9 cellular contexts compared by ENCODE assay signal in genomic region chr17:8436169-8436932, GRCh38. TPM values are rescaled to one million over a fixed set of nuclear protein-coding genes. Genes with fewer than 3 reads are reported as not detected.
A peak's percentile ranks its signal among the peaks of the same experiment; 100 is the strongest.
DNase-seq lines count a peak whose midpoint lies in the region; ATAC-seq and TF ChIP-seq lines count a peak whose summit lies in the region.
"Had no signal": no experiment of that assay in that cellular context is flagged by ENCODE, and none has a peak within 500 bp of the region (broad histone marks: within the 10 kb centered on the region; RNA-seq: fewer than 3 reads in every experiment).

No MANE protein-coding gene starts in this region.

- peak overlapping the region; percentile 94 for H3K4me3 Mint-ChIP-seq in activated naive CD8-positive, alpha-beta T cell treated with anti-CD3 and anti-CD28 coated beads, Interleukin-2, amount 10 ng/mL, durations not matched to agents 7 days and 5 days

- H3K9me3 Mint-ChIP-seq in activated naive CD8-positive, alpha-beta T cell treated with anti-CD3 and anti-CD28 coated beads, Interleukin-2, amount 10 ng/mL, durations not matched to agents 7 days and 5 days = no peaks in the 10 kb centered on the region

- H3K27me3 ChIP-seq in heart left ventricle (no peaks in the 10 kb centered on the region), upper lobe of right lung (no peaks in the 10 kb centered on the region)

- ATAC-seq in GM19467 (IDR thresholded peaks at IDR 0.05; ENCODE audit: unreplicated experiment) (peak; percentile 41), heart left ventricle (peak; percentile 3 to 84 (median 71)), upper lobe of right lung (peak; percentile 87)
- peak; percentile 63 for ATAC-seq in activated naive CD8-positive, alpha-beta T cell treated with anti-CD3 and anti-CD28 coated beads, Interleukin-2, amount 10 ng/mL, durations not matched to agents 7 days and 5 days (ENCODE audit: low read depth)

- H3K36me3 ChIP-seq in heart left ventricle (peaks cover 0 to 29% (median 11%) of the 10 kb centered on the region in 9 donors), upper lobe of right lung (peaks cover 20% of the 10 kb centered on the region)

- intact Hi-C loops in heart left ventricle (cut with DNase I) (loop anchor here in 1 of 10 donors (10.0 kb wide), 1 partner anchor 52 kb away; the partner anchor contains the start of gene RPL26), posterior vena cava (cut with DNase I) (no loop called here), upper lobe of right lung (cut with DNase I) (no loop called here)

- H3K27ac Mint-ChIP-seq in activated naive CD8-positive, alpha-beta T cell treated with anti-CD3 and anti-CD28 coated beads, Interleukin-2, amount 10 ng/mL, durations not matched to agents 7 days and 5 days = peak overlapping the region; percentile 96

- H3K27ac ChIP-seq in heart left ventricle = peak overlapping the region; percentile 94 to 100 (median 100)
- peak overlapping the region; percentile 100 for H3K27ac ChIP-seq in upper lobe of right lung

- TF ChIP-seq POLR2A in heart left ventricle (IDR thresholded peaks at IDR 0.05) = no peak

- no peaks in the 10 kb centered on the region for H3K27me3 Mint-ChIP-seq in activated naive CD8-positive, alpha-beta T cell treated with anti-CD3 and anti-CD28 coated beads, Interleukin-2, amount 10 ng/mL, durations not matched to agents 7 days and 5 days

- 0 to 1% (median 1%) methylated on average over 21 to 44 of the region's 44 CpGs for WGBS in heart left ventricle, 4 donors

- peak overlapping the region; percentile 66 to 99 (median 90) for H3K4me3 ChIP-seq in heart left ventricle
- peak overlapping the region; percentile 89 for H3K4me3 ChIP-seq in upper lobe of right lung

- no peaks in the 10 kb centered on the region for H3K9me3 ChIP-seq in heart left ventricle
- H3K9me3 ChIP-seq in upper lobe of right lung = no peaks in the 10 kb centered on the region

- in situ Hi-C loops in SK-MEL-5 (cut with HindIII; ENCODE audit: low pct_unique_long_range_greater_than_20kb, low sequenced_read_pairs) = no loop called here

- peaks cover 8% of the 10 kb centered on the region for H3K36me3 Mint-ChIP-seq in activated naive CD8-positive, alpha-beta T cell treated with anti-CD3 and anti-CD28 coated beads, Interleukin-2, amount 10 ng/mL, durations not matched to agents 7 days and 5 days

- no peak for TF ChIP-seq CTCF in heart left ventricle (IDR thresholded peaks at IDR 0.05)
- no peak for TF ChIP-seq CTCF in upper lobe of right lung (IDR thresholded peaks at IDR 0.05)

- POLR2A ChIA-PET in activated naive CD8-positive, alpha-beta T cell treated with anti-CD3 and anti-CD28 coated beads, Interleukin-2, amount 10 ng/mL, durations not matched to agents 7 days and 5 days (lab: Charles Lee) = interaction anchor here (0.6 to 1.5 kb wide), 10 partner anchors 7 to 463 kb away, joined by 3 to 6 read pairs (median 4); partner anchors contain the start of gene KRABD2

- H3K4me1 ChIP-seq in heart left ventricle = peaks cover 0 to 41% (median 26%) of the 10 kb centered on the region in 12 donors
- peaks cover 19% of the 10 kb centered on the region for H3K4me1 ChIP-seq in upper lobe of right lung

- H3K4me1 Mint-ChIP-seq in activated naive CD8-positive, alpha-beta T cell treated with anti-CD3 and anti-CD28 coated beads, Interleukin-2, amount 10 ng/mL, durations not matched to agents 7 days and 5 days = peaks cover 28% of the 10 kb centered on the region

- DNase-seq in COLO829 (ENCODE audit: low spot score) (peak; percentile 59), HPDE6-E6E7 (ENCODE audit: extremely low spot score) (peak; percentile 36), SK-MEL-5 (ENCODE audit: low read depth, low spot score) (peak; percentile 42), heart left ventricle (peak; percentile 62 to 82 (median 69)), posterior vena cava (ENCODE audit: low spot score) (peak; percentile 92), upper lobe of right lung (peak; percentile 90)
- no peak for DNase-seq in activated naive CD8-positive, alpha-beta T cell treated with anti-CD3 and anti-CD28 coated beads, Interleukin-2, amount 10 ng/mL, durations not matched to agents 7 days and 5 days

RNA-seq across cellular contexts. Expression of gene NDEL1, which starts 0.7 kb away (rescaled TPM):
- 27.7 and 28.6 TPM in 2 replicates for total RNA-seq in SK-MEL-5 (2014; rRNA removed; shearing (Covaris generic))
- 48.2 and 50.1 TPM in 2 replicates for polyA plus RNA-seq in SK-MEL-5 (2015; cell fraction: cytosol; rRNA removed)
- 107 and 139 TPM in 2 replicates for polyA plus RNA-seq in SK-MEL-5 (2015; cell fraction: nucleus; rRNA removed)
- 10 to 100 TPM; 68.4 to 79.0 TPM for total RNA-seq in activated naive CD8-positive, alpha-beta T cell treated with anti-CD3 and anti-CD28 coated beads, Interleukin-2, amount 10 ng/mL, durations not matched to agents 7 days and 5 days
- total RNA-seq in heart left ventricle (10 to 100 TPM; 23.3 to 35.2 (median 25.8) TPM), posterior vena cava (10 to 100 TPM; 60.8 to 78.9 TPM), upper lobe of right lung (80.6 TPM)
- 10 to 100 TPM; 16.5 to 36.4 TPM for polyA plus RNA-seq in heart left ventricle

RNA-seq across cellular contexts. Expression of gene RNF222, which starts 38.7 kb away (rescaled TPM):
- not detected in 2 replicates for total RNA-seq in SK-MEL-5 (2014; rRNA removed; shearing (Covaris generic))
- not detected in 2 replicates for polyA plus RNA-seq in SK-MEL-5 (2015; cell fraction: cytosol; rRNA removed)
- not detected in 2 replicates for polyA plus RNA-seq in SK-MEL-5 (2015; cell fraction: nucleus; rRNA removed)
- total RNA-seq in activated naive CD8-positive, alpha-beta T cell treated with anti-CD3 and anti-CD28 coated beads, Interleukin-2, amount 10 ng/mL, durations not matched to agents 7 days and 5 days = under 1 TPM; 0.30 to 0.31 TPM
- total RNA-seq in heart left ventricle = not detected
- not detected for polyA plus RNA-seq in heart left ventricle
- total RNA-seq in posterior vena cava = not detected
- not detected for total RNA-seq in upper lobe of right lung
- total RNA-seq: pulmonary artery endothelial cell had no signal

RNA-seq across cellular contexts. Expression of gene RPL26, which starts 53.4 kb away (rescaled TPM):
- total RNA-seq in SK-MEL-5 (2014; rRNA removed; shearing (Covaris generic)) = 4,937 and 5,030 TPM in 2 replicates
- 3,369 and 4,271 TPM in 2 replicates for polyA plus RNA-seq in SK-MEL-5 (2015; cell fraction: cytosol; rRNA removed)
- 748 and 803 TPM in 2 replicates for polyA plus RNA-seq in SK-MEL-5 (2015; cell fraction: nucleus; rRNA removed)
- total RNA-seq in activated naive CD8-positive, alpha-beta T cell treated with anti-CD3 and anti-CD28 coated beads, Interleukin-2, amount 10 ng/mL, durations not matched to agents 7 days and 5 days = 1,000 to 10,000 TPM; 1,984 to 2,045 TPM
- total RNA-seq in heart left ventricle = 1,000 to 10,000 TPM in 8 of 9 donors, 100 to 1,000 TPM in 1; 967 to 1,970 (median 1,265) TPM
- 1,000 to 10,000 TPM; 1,139 to 4,104 TPM for polyA plus RNA-seq in heart left ventricle
- 1,000 to 10,000 TPM; 1,249 to 1,265 TPM for total RNA-seq in posterior vena cava
- total RNA-seq in upper lobe of right lung = 1,173 TPM
